Comparison of ENCODE assay signal across 8 cellular contexts in the genomic region with DNA sequence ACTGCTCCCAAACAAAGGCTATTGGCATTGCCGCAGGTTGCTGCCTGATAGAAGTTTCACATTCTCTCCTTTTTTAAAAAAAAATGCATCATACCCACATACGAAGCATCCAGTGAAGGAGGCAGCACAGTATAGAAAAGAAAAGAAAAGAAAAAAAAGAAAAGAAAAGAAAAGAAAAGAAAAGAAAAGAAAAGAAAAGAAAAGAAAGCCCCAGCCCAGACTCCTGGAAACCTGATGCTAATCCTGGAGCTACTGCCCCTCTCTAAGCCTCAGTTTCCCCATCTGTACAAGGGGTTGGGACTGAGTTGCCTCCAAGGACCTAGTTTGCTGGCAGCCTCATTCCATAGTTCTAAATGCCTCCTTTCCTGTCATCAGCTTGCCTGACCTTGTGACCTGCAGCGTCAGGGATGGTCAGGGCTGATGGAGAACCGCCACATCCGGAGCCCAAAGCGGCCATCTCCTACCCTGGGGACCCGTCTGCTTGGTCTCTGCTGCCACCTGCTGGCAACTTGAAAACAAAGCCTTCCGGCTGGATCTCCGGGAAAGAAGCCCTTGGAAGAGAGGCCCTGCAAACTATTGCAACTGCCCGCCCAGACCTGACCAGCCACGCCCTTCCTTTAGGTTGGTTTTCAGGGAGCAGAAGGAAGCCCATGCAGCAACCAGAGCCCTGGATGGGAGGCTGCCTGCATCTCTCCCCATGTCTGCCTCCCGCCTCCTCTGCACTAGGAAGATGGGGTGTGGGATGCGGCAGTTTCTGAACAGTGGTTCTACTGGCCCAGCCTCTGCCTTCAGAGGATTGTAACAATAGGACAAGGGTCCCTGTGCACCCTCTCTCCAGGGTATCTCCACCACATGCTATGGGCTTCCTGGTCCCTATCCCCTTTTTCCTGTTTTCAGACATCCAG. TPM values are rescaled to one million over a fixed set of nuclear protein-coding genes. Genes with fewer than 3 reads are reported as not detected.
DNase-seq lines count a peak whose midpoint lies in the region; ATAC-seq, FAIRE-seq and TF ChIP-seq lines count a peak whose summit lies in the region.

No MANE protein-coding gene starts in this region.

- no peaks in the 10 kb centered on the region for H3K9me2 ChIP-seq in hepatocyte (replicated peaks; ENCODE audit: insufficient read depth)

- H3K4me1 ChIP-seq in astrocyte (ENCODE audit: insufficient read depth, low read length) (no peaks in the 10 kb centered on the region), hepatocyte (ENCODE audit: insufficient read depth) (no peaks in the 10 kb centered on the region)

- H4K20me1 ChIP-seq in astrocyte (ENCODE audit: insufficient read depth, low read length) (no peaks in the 10 kb centered on the region), hepatocyte (ENCODE audit: insufficient read depth, poor library complexity, severe bottlenecking) (no peaks in the 10 kb centered on the region)

- no peaks in the 10 kb centered on the region for H3K36me3 ChIP-seq in astrocyte (ENCODE audit: insufficient read depth, low read length)
- no peaks in the 10 kb centered on the region for H3K36me3 ChIP-seq in hepatocyte (replicated peaks; ENCODE audit: insufficient read depth, low read depth)

- DNase-seq in GM10266 (ENCODE audit: extremely low spot score): peak; percentile 83
- peak; percentile 80 for DNase-seq in NCI-H146 (lab: John Stamatoyannopoulos, UW)
- peak; percentile 67 for DNase-seq in T1000 (lab: John Stamatoyannopoulos, UW)
- peak; percentile 18 for DNase-seq in astrocyte (ENCODE audit: low read depth)
- DNase-seq in hepatocyte (ENCODE audit: low spot score): peak; percentile 88
- DNase-seq in smooth muscle cell of the brain vasculature (ENCODE audit: low read depth, low spot score): peak; percentile 31

- H3K27ac ChIP-seq in astrocyte (ENCODE audit: low read depth, low read length) (no peak overlapping the region), hepatocyte (no peak overlapping the region)

- H2AFZ ChIP-seq in astrocyte (ENCODE audit: low read depth, low read length) (no peak overlapping the region), hepatocyte (no peak overlapping the region)

- H3K79me2 ChIP-seq in astrocyte (ENCODE audit: insufficient read depth, low read length) (no peaks in the 10 kb centered on the region), hepatocyte (no peaks in the 10 kb centered on the region)

- no peak for FAIRE-seq in astrocyte (lab: Jason Lieb, UNC)

- ATAC-seq in GM19397 (IDR thresholded peaks at IDR 0.05; ENCODE audit: unreplicated experiment): no peak
- ATAC-seq in GM21528 (IDR thresholded peaks at IDR 0.05; ENCODE audit: low FRiP score, unreplicated experiment): no peak

- no peaks in the 10 kb centered on the region for H3K36me3 Mint-ChIP-seq in astrocyte (ENCODE audit: low read depth, unreplicated experiment)

- H3K4me2 ChIP-seq in astrocyte (ENCODE audit: low read length): no peak overlapping the region
- H3K4me2 ChIP-seq in hepatocyte: no peak overlapping the region

- no peak overlapping the region for H3K4me3 Mint-ChIP-seq in astrocyte (ENCODE audit: unreplicated experiment)

- no peaks in the 10 kb centered on the region for H3K27me3 ChIP-seq in astrocyte (ENCODE audit: insufficient read depth, low read length)
- no peaks in the 10 kb centered on the region for H3K27me3 ChIP-seq in hepatocyte

- H3K9me3 ChIP-seq in astrocyte (ENCODE audit: insufficient read depth, low read depth, low read length) (no peaks in the 10 kb centered on the region), hepatocyte (ENCODE audit: low read depth) (no peaks in the 10 kb centered on the region)

- H3K9ac ChIP-seq in astrocyte (ENCODE audit: low read length): no peak overlapping the region

- no peaks in the 10 kb centered on the region for H3K9me3 Mint-ChIP-seq in astrocyte (ENCODE audit: unreplicated experiment)

- no peaks in the 10 kb centered on the region for H3K4me1 Mint-ChIP-seq in astrocyte (ENCODE audit: low read depth, unreplicated experiment)

- H3K4me3 ChIP-seq in astrocyte (ENCODE audit: insufficient read depth, low read depth, low read length) (no peak overlapping the region), hepatocyte (no peak overlapping the region)

- H3K27ac Mint-ChIP-seq in astrocyte (ENCODE audit: unreplicated experiment): no peak overlapping the region

- peaks cover 46% of the 10 kb centered on the region for H3K27me3 Mint-ChIP-seq in astrocyte (ENCODE audit: low read depth, unreplicated experiment)

- peak; percentile 82 for TF ChIP-seq CTCF in GM10266 (IDR thresholded peaks at IDR 0.05; ENCODE audit: control insufficient read depth, insufficient read depth, low read depth, missing control alignments)
- TF ChIP-seq CTCF in astrocyte (IDR thresholded peaks at IDR 0.05; ENCODE audit: insufficient read depth, low read depth, low read length): peak; percentile 70
- peak; percentile 93 for TF ChIP-seq CTCF in hepatocyte (IDR thresholded peaks at IDR 0.05; ENCODE audit: poor library complexity)

- 27% methylated on average over 13 of the region's 13 CpGs for WGBS in hepatocyte (ENCODE audit: low lambda C conversion rate, missing lambda C conversion rate)

RNA-seq across cellular contexts. Expression of a gene that starts 13.0 kb away (rescaled TPM):
- total RNA-seq in astrocyte (not detected in 2 replicates), hepatocyte (not detected in 2 replicates)
- polyA plus RNA-seq in hepatocyte: not detected in 2 replicates

RNA-seq across cellular contexts. Expression of a gene that starts 22.3 kb away (rescaled TPM):
- total RNA-seq in astrocyte: 1.1 and 2.6 TPM in 2 replicates
- total RNA-seq in hepatocyte: 3.9 and 5.4 TPM in 2 replicates
- 10.5 and 11.8 TPM in 2 replicates for polyA plus RNA-seq in hepatocyte

Comparison
In these comparisons a context has a peak if more than half of its experiments do, and no peak if none do; other contexts are left out.
1. DNase-seq: peak in every context shown above with its lines; median percentile 88 in hepatocyte; 83 in GM10266; 80 in NCI-H146; 67 in T1000; 31 in smooth muscle cell of the brain vasculature; 18 in astrocyte.